In the genomic region with DNA sequence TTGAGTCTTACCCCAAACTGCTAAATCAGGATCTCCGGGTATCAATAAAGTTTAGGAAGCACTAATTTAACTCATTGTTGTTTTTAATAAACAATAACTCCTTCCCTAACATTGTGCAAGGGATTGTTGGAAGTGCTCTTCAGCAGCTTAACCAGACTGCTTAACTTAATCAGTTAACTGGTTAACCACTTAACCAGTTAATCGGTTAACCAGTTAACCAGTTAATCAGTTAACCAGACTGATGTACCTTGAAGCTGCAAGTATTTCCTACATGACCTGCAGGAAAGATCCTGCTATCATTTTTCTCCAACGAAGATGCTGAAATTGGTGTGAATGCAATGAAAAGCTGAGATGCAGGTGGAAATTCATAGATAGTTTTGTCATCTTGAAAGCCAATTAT, we compare ENCODE assay signal across 17 cellular contexts. TPM values are rescaled to one million over a fixed set of nuclear protein-coding genes. Genes with fewer than 3 reads are reported as not detected.
A peak's percentile ranks its signal among the peaks of the same experiment; 100 is the strongest.
DNase-seq lines count a peak whose midpoint lies in the region; ATAC-seq, FAIRE-seq and TF ChIP-seq lines count a peak whose summit lies in the region.
"Had no signal": no experiment of that assay in that cellular context is flagged by ENCODE, and none has a peak within 500 bp of the region (broad histone marks: within the 10 kb centered on the region; RNA-seq: fewer than 3 reads in every experiment).

No MANE protein-coding gene starts in this region.

- no peaks in the 10 kb centered on the region for H3K79me2 ChIP-seq in OCI-LY3 (ENCODE audit: low read length)
- no peaks in the 10 kb centered on the region for H3K79me2 ChIP-seq in K562 (ENCODE audit: control insufficient read depth, insufficient read depth, low read length)

- POLR2A ChIA-PET in K562 (lab: Yijun Ruan, JAX) = interaction anchor here (0.6 kb wide), 1 partner anchor 489 kb away, joined by 3 read pairs; no protein-coding TSS in a partner anchor

- 0 out of 2 replicates have a peak overlapping the region, but pooled peaks have one; percentile 18 for H3K4me2 ChIP-seq in OCI-LY3 (ENCODE audit: low read length)
- H3K4me2 ChIP-seq in K562 (ENCODE audit: insufficient read depth, low read length) = no peak overlapping the region

- no peak for TF ChIP-seq EP300 in K562 (IDR thresholded peaks at IDR 0.05; ENCODE audit: low read length)

- intact Hi-C loops in K562 (cut with micrococcal nuclease) = no loop called here

- DNase-seq in GM12892 (ENCODE audit: insufficient read length) (no peak), K562 (ENCODE audit: extremely low read depth in 1 of 4, low spot score in 3 of 4) (no peak)
- DNase-seq: C1 segment of cervical spinal cord; Calu3; CD4-positive, alpha-beta memory T cell; COR-L47; DMS153; DND-41; GM23248; H9 had no signal

- no peak overlapping the region for H3K27ac ChIP-seq in OCI-LY3 (ENCODE audit: low read length)
- no peak overlapping the region for H3K27ac ChIP-seq in K562 (ENCODE audit: extremely low read depth, low read depth, low read length)
- H3K27ac ChIP-seq: GM23248 had no signal

- no peaks in the 10 kb centered on the region for H3K27me3 ChIP-seq in OCI-LY3 (ENCODE audit: low read depth, low read length)
- no peaks in the 10 kb centered on the region for H3K27me3 ChIP-seq in K562 (ENCODE audit: control insufficient read depth in 2 of 2, insufficient read depth in 2 of 2, low read length in 2 of 2)

- TF ChIP-seq CTCF in OCI-LY3 (IDR thresholded peaks at IDR 0.05; ENCODE audit: low read depth, low read length) = no peak
- TF ChIP-seq CTCF in K562 (IDR thresholded peaks at IDR 0.05 in 2 of 3, conservative IDR thresholded peaks at IDR 0.05 in 1 of 3; ENCODE audit: insufficient read depth in 2 of 3, low read depth in 1 of 3, low read length in 3 of 3) = no peak

- no TSS peak for BruUV-seq in K562 (replicated peaks; lab: Mats Ljungman, UMichigan)

- H3K4me3 ChIP-seq in OCI-LY3 (ENCODE audit: low read length) (no peak overlapping the region), K562 (no peak overlapping the region)
- H3K4me3 ChIP-seq: GM23248 had no signal

- in situ Hi-C loops in K562 (cut with MboI) = no loop called here

- H3K9ac ChIP-seq in OCI-LY3 (ENCODE audit: low read length) (no peak overlapping the region), K562 (ENCODE audit: insufficient read depth in 1 of 2, low read depth in 2 of 2, low read length in 2 of 2) (no peak overlapping the region)
- H3K9ac ChIP-seq: GM23248 had no signal

- no peaks in the 10 kb centered on the region for H3K36me3 ChIP-seq in OCI-LY3 (replicated peaks; ENCODE audit: low read depth, low read length)
- no peaks in the 10 kb centered on the region for H3K36me3 ChIP-seq in K562 (ENCODE audit: control insufficient read depth, insufficient read depth, low read length)

- peaks cover 11% of the 10 kb centered on the region for H3K4me1 ChIP-seq in OCI-LY3 (ENCODE audit: low read length)
- H3K4me1 ChIP-seq in K562 (replicated peaks in 1 of 2; ENCODE audit: control insufficient read depth in 2 of 2, insufficient read depth in 2 of 2, low read length in 2 of 2) = no peaks in the 10 kb centered on the region

- no peaks in the 10 kb centered on the region for H3K9me1 ChIP-seq in K562 (ENCODE audit: control insufficient read depth, insufficient read depth, low read length)

- CTCF ChIA-PET in K562 (lab: Yijun Ruan, JAX; ENCODE audit: low intra/inter-chr PET ratio) = no interaction called here

- peak; percentile 42 for FAIRE-seq in GM12892 (lab: Jason Lieb, UNC)
- FAIRE-seq in K562 (lab: Jason Lieb, UNC) = no peak
- FAIRE-seq: G401.6, GM19239 had no signal

- no peak overlapping the region for H3K27ac Mint-ChIP-seq in stimulated activated memory B cell treated with anti-CD40 and anti-IgM and Interleukin-4, amounts not matched to agents 10 μg/mL and 1 μg/mL and 100 μg/mL, for 72 hours
- H3K27ac Mint-ChIP-seq: CD4-positive, alpha-beta memory T cell had no signal

- H3K9me3 ChIP-seq in OCI-LY3 (ENCODE audit: insufficient read depth, low read length) (no peaks in the 10 kb centered on the region), K562 (replicated peaks; ENCODE audit: control insufficient read depth, insufficient read depth, low read depth, low read length) (no peaks in the 10 kb centered on the region)

- H3K36me3 Mint-ChIP-seq in stimulated activated memory B cell treated with anti-CD40 and anti-IgM and Interleukin-4, amounts not matched to agents 10 μg/mL and 1 μg/mL and 100 μg/mL, for 72 hours = no peaks in the 10 kb centered on the region
- H3K36me3 Mint-ChIP-seq: CD4-positive, alpha-beta memory T cell had no signal

- H3K4me1 Mint-ChIP-seq in stimulated activated memory B cell treated with anti-CD40 and anti-IgM and Interleukin-4, amounts not matched to agents 10 μg/mL and 1 μg/mL and 100 μg/mL, for 72 hours = peaks cover 17% of the 10 kb centered on the region

- H2AFZ ChIP-seq in OCI-LY3 (ENCODE audit: low read depth, low read length) (no peak overlapping the region), K562 (ENCODE audit: low read depth, low read length) (no peak overlapping the region)
- H2AFZ ChIP-seq: GM23248 had no signal

- ATAC-seq in K562 (no peak), HG03045 (IDR thresholded peaks at IDR 0.05; ENCODE audit: unreplicated experiment) (no peak), HG03354 (IDR thresholded peaks at IDR 0.05; ENCODE audit: poor library complexity, severe bottlenecking, unreplicated experiment) (no peak)
- ATAC-seq in stimulated activated memory B cell treated with anti-CD40 and anti-IgM and Interleukin-4, amounts not matched to agents 10 μg/mL and 1 μg/mL and 100 μg/mL, for 72 hours = no peak
- ATAC-seq: HCT116 had no signal

- H3K9me3 Mint-ChIP-seq in stimulated activated memory B cell treated with anti-CD40 and anti-IgM and Interleukin-4, amounts not matched to agents 10 μg/mL and 1 μg/mL and 100 μg/mL, for 72 hours = peaks cover 4% of the 10 kb centered on the region

- TF ChIP-seq POLR2A in GM12892 (IDR thresholded peaks at IDR 0.05; ENCODE audit: low read depth, low read length) (no peak), K562 (conservative IDR thresholded peaks at IDR 0.05) (no peak)

- H3K27me3 Mint-ChIP-seq in stimulated activated memory B cell treated with anti-CD40 and anti-IgM and Interleukin-4, amounts not matched to agents 10 μg/mL and 1 μg/mL and 100 μg/mL, for 72 hours = no peaks in the 10 kb centered on the region
- H3K27me3 Mint-ChIP-seq: CD4-positive, alpha-beta memory T cell had no signal

- H4K20me1 ChIP-seq in OCI-LY3 (ENCODE audit: insufficient read depth, low read length) = no peaks in the 10 kb centered on the region
- H4K20me1 ChIP-seq in K562 (replicated peaks; ENCODE audit: control insufficient read depth, insufficient read depth, low read length) = no peaks in the 10 kb centered on the region

- H3K4me3 Mint-ChIP-seq in stimulated activated memory B cell treated with anti-CD40 and anti-IgM and Interleukin-4, amounts not matched to agents 10 μg/mL and 1 μg/mL and 100 μg/mL, for 72 hours = no peak overlapping the region
- H3K4me3 Mint-ChIP-seq: CD4-positive, alpha-beta memory T cell; H9 had no signal

- no peak for TF ChIP-seq RAD21 in K562 (CRISPR knock-in tag; conservative IDR thresholded peaks at IDR 0.05 in 1 of 2, IDR thresholded peaks at IDR 0.05 in 1 of 2)

- 4% methylated on average over 3 of the region's 3 CpGs for WGBS in K562 (ENCODE audit: insufficient coverage, low coverage, missing lambda C conversion rate)

TF ChIP-seq in K562, 482 proteins besides CTCF, POLR2A, EP300 and RAD21:
- TF ChIP-seq, protein P1, sequence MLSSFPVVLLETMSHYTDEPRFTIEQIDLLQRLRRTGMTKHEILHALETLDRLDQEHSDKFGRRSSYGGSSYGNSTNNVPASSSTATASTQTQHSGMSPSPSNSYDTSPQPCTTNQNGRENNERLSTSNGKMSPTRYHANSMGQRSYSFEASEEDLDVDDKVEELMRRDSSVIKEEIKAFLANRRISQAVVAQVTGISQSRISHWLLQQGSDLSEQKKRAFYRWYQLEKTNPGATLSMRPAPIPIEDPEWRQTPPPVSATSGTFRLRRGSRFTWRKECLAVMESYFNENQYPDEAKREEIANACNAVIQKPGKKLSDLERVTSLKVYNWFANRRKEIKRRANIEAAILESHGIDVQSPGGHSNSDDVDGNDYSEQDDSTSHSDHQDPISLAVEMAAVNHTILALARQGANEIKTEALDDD (IDR thresholded peaks at IDR 0.05) = peak; percentile 99
- TF ChIP-seq, protein P2, sequence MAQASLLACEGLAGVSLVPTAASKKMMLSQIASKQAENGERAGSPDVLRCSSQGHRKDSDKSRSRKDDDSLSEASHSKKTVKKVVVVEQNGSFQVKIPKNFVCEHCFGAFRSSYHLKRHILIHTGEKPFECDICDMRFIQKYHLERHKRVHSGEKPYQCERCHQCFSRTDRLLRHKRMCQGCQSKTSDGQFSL (CRISPR knock-in tag; IDR thresholded peaks at IDR 0.05) = no peak
- TF ChIP-seq, protein P2 (tag; IDR thresholded peaks at IDR 0.05) = no peak
- TF ChIP-seq BRCA1 (IDR thresholded peaks at IDR 0.05) (peak; percentile 91; the same call in 1 of the 2 replicates), BRCA1 (CRISPR knock-in tag; IDR thresholded peaks at IDR 0.05) (no peak)
TF ChIP-seq in K562: peak in this region for 2.

RNA-seq across cellular contexts. Expression of a gene that starts 40.1 kb away (rescaled TPM):
- 82.7 TPM for polyA plus RNA-seq in GM12892 (2012; ENCODE audit: missing spikeins)
- total RNA-seq in K562 (2011; cell fraction: chromatin; rRNA removed; ENCODE audit: low replicate concordance) = 7.3 and 19.3 TPM in 2 replicates
- total RNA-seq in K562 (2011; cell fraction: nucleolus; rRNA removed) = 1.5 and 2.8 TPM in 2 replicates
- total RNA-seq in K562 (2011; cell fraction: nucleoplasm; rRNA removed) = 6.5 and 14.2 TPM in 2 replicates
- 24.7 and 26.0 TPM in 2 replicates for total RNA-seq in K562 (2014; rRNA removed)
- 39.7 and 44.9 TPM in 2 replicates for total RNA-seq in K562 (2014; rRNA removed; fragmentation: Illumina TruSeq; extraction: Trizol)
- 56.4 and 64.2 TPM in 2 replicates for total RNA-seq in K562 (2015; rRNA removed; fragmentation: Illumina TruSeq; extraction: Trizol)
- total RNA-seq in K562 (2021) = 24.0 and 26.2 TPM in 2 replicates
- polyA plus RNA-seq in K562 (2011; rRNA removed) = 15.3 and 25.8 TPM in 2 replicates
- 3.1 and 7.4 TPM in 2 replicates for polyA plus RNA-seq in K562 (2011; cell fraction: cytosol; rRNA removed)
- 4.8 and 7.5 TPM in 2 replicates for polyA plus RNA-seq in K562 (2011; cell fraction: nucleus; rRNA removed)
- 32.1 and 80.1 TPM in 2 replicates for polyA plus RNA-seq in K562 (2012)
- polyA plus RNA-seq in K562 (2014; fragmentation: Illumina TruSeq; extraction: Trizol) = 25.6 and 37.5 TPM in 2 replicates
- polyA plus RNA-seq in K562 (2014; fragmentation: Nextera tagmentation; extraction: Ambion mirVana) = 10 to 100 TPM; 11.1 to 13.7 TPM
- polyA plus RNA-seq in K562 (2014; rRNA removed) = 24.3 and 37.8 TPM in 2 replicates
- polyA minus RNA-seq in K562 (2011; rRNA and poly(A)+ RNA removed) = 25.6 TPM in 2 replicates
- polyA minus RNA-seq in K562 (2011; cell fraction: cytosol; rRNA and poly(A)+ RNA removed) = 7.1 and 11.5 TPM in 2 replicates
- 4.4 and 6.7 TPM in 2 replicates for polyA minus RNA-seq in K562 (2011; cell fraction: nucleus; rRNA and poly(A)+ RNA removed)
